Comparison of ENCODE assay signal across 20 cellular contexts in the genomic region with DNA sequence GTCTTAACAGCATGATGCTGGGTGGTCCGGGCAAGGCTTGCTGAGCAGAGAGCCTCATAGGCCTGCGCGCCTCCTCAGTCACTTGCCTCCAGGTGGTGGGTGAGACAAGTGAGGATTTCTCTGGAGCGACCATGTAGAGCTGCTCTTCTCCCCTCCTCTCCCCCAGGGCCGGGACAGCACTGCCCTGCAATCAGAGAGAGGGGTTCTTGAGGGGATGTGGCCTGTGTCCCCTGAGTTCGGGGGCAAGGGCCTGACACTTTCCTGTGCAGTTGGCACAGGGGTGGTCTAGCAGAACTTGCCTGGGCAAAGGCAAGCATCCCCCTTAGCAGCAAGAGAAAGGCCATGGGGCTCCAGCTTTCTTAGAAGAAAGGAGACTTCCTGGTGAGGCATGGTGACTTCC.
DNase-seq lines count a peak whose midpoint lies in the region; ATAC-seq, FAIRE-seq and TF ChIP-seq lines count a peak whose summit lies in the region.
"Had no signal": no experiment of that assay in that cellular context is flagged by ENCODE, and none has a peak within 500 bp of the region (broad histone marks: within the 10 kb centered on the region; RNA-seq: fewer than 3 reads in every experiment).

No MANE protein-coding gene starts in this region.

- peaks cover 14% of the 10 kb centered on the region for H3K27me3 Mint-ChIP-seq in stimulated activated naive CD8-positive, alpha-beta T cell treated with anti-CD3 and anti-CD28 coated beads, Interleukin-15, amount 100 ng/mL, for 72 hours

- TF ChIP-seq CTCF in H1 (IDR thresholded peaks at IDR 0.05; ENCODE audit: control extremely low read depth in 1 of 3, insufficient read depth in 1 of 3, low read depth in 1 of 3, low read length in 3 of 3) (no peak), testis (IDR thresholded peaks at IDR 0.05) (no peak), hepatocyte (IDR thresholded peaks at IDR 0.05; ENCODE audit: poor library complexity) (no peak)

- peak overlapping the region; percentile 26 to 30 for H3K27ac Mint-ChIP-seq in stimulated activated naive CD8-positive, alpha-beta T cell treated with anti-CD3 and anti-CD28 coated beads, Interleukin-15, amount 100 ng/mL, for 72 hours
- H3K27ac Mint-ChIP-seq: CD4-positive, alpha-beta memory T cell had no signal

- H3K4me2 ChIP-seq in H1 (ENCODE audit: insufficient read depth in 1 of 2, low read depth in 2 of 2, low read length in 2 of 2): no peak overlapping the region
- no peak overlapping the region for H3K4me2 ChIP-seq in hepatocyte

- no peak overlapping the region for H3K56ac ChIP-seq in H1 (replicated peaks; ENCODE audit: insufficient read length, low read depth, low read length)

- intact Hi-C loops in posterior vena cava (cut with DNase I) (no loop called here), testis (cut with DNase I; ENCODE audit: low total_unique reads) (no loop called here)

- H4K5ac ChIP-seq in H1 (ENCODE audit: insufficient read length, low read depth, low read length): no peak overlapping the region

- no peaks in the 10 kb centered on the region for H3K9me3 ChIP-seq in H1 (ENCODE audit: insufficient read depth in 2 of 2, low read depth in 1 of 2, low read length in 1 of 2)
- H3K9me3 ChIP-seq in testis: no peaks in the 10 kb centered on the region
- H3K9me3 ChIP-seq in hepatocyte (ENCODE audit: low read depth): no peaks in the 10 kb centered on the region

- H3K14ac ChIP-seq in H1 (ENCODE audit: insufficient read length): no peak overlapping the region

- POLR2A ChIA-PET in H1 (lab: Charles Lee; ENCODE audit: partially characterized antibody): no interaction called here

- H2AFZ ChIP-seq in H1 (ENCODE audit: low read length): no peak overlapping the region
- no peak overlapping the region for H2AFZ ChIP-seq in hepatocyte

- no peak overlapping the region for H3K23ac ChIP-seq in H1 (ENCODE audit: insufficient read length)

- no peak overlapping the region for H3K27ac ChIP-seq in H1 (ENCODE audit: low read depth, low read length)
- H3K27ac ChIP-seq in testis: no peak overlapping the region
- H3K27ac ChIP-seq in hepatocyte: no peak overlapping the region

- no peak for TF ChIP-seq RAD21 in H1 (IDR thresholded peaks at IDR 0.05 in 1 of 2, conservative IDR thresholded peaks at IDR 0.05 in 1 of 2; ENCODE audit: low read depth in 2 of 2, low read length in 2 of 2)

- 85% methylated on average over 6 of the region's 6 CpGs; no CpG with 5 or more reads in 1 of the 2 experiments for WGBS in H1 (ENCODE audit: extremely low coverage in 1 of 2, insufficient coverage in 1 of 2, insufficient read length in 1 of 2, insufficient replicate concordance in 2 of 2, low coverage in 1 of 2, low lambda C conversion rate in 2 of 2, missing lambda C conversion rate in 1 of 2), 2 experiments
- WGBS in testis, 2 donors: 96 to 99% methylated on average over 6 of the region's 6 CpGs
- WGBS in hepatocyte (ENCODE audit: low lambda C conversion rate, missing lambda C conversion rate): 91% methylated on average over 6 of the region's 6 CpGs

- no peaks in the 10 kb centered on the region for H3K27me3 ChIP-seq in H1 (replicated peaks in 1 of 4; ENCODE audit: control insufficient read depth in 3 of 4, extremely low read depth in 1 of 4, insufficient read depth in 3 of 4, low read length in 3 of 4)
- no peaks in the 10 kb centered on the region for H3K27me3 ChIP-seq in testis
- no peaks in the 10 kb centered on the region for H3K27me3 ChIP-seq in hepatocyte

- no peak overlapping the region for H3K18ac ChIP-seq in H1 (ENCODE audit: extremely low read depth, low read length)

- no peaks in the 10 kb centered on the region for H3K79me2 ChIP-seq in H1 (ENCODE audit: control insufficient read depth in 1 of 2, insufficient read depth in 2 of 2, low read length in 2 of 2)
- H3K79me2 ChIP-seq in hepatocyte: no peaks in the 10 kb centered on the region

- no peak overlapping the region for H2BK20ac ChIP-seq in H1 (ENCODE audit: low read length)

- no peak overlapping the region for H4K91ac ChIP-seq in H1 (replicated peaks; ENCODE audit: insufficient read length, low read length)

- no peaks in the 10 kb centered on the region for H3K23me2 ChIP-seq in H1 (ENCODE audit: low read depth, low read length)

- H3K9me3 Mint-ChIP-seq in stimulated activated naive CD8-positive, alpha-beta T cell treated with anti-CD3 and anti-CD28 coated beads, Interleukin-15, amount 100 ng/mL, for 72 hours: no peaks in the 10 kb centered on the region
- H3K9me3 Mint-ChIP-seq: CD4-positive, alpha-beta memory T cell had no signal

- H2AK5ac ChIP-seq in H1 (ENCODE audit: low read depth, low read length): no peak overlapping the region

- H4K20me1 ChIP-seq in H1 (replicated peaks in 1 of 2; ENCODE audit: control insufficient read depth in 1 of 2, insufficient read depth in 2 of 2, low read length in 2 of 2) (no peaks in the 10 kb centered on the region), hepatocyte (ENCODE audit: insufficient read depth, poor library complexity, severe bottlenecking) (no peaks in the 10 kb centered on the region)

- no peak overlapping the region for H3K4me3 Mint-ChIP-seq in stimulated activated naive CD8-positive, alpha-beta T cell treated with anti-CD3 and anti-CD28 coated beads, Interleukin-15, amount 100 ng/mL, for 72 hours
- H3K4me3 Mint-ChIP-seq: CD4-positive, alpha-beta memory T cell had no signal

- peaks cover 5% of the 10 kb centered on the region for H3K4me1 Mint-ChIP-seq in stimulated activated naive CD8-positive, alpha-beta T cell treated with anti-CD3 and anti-CD28 coated beads, Interleukin-15, amount 100 ng/mL, for 72 hours

- H2BK15ac ChIP-seq in H1 (ENCODE audit: low read length): no peak overlapping the region

- H3K4me3 ChIP-seq in H1 (ENCODE audit: extremely low read depth in 1 of 4, insufficient read depth in 2 of 4, low read depth in 3 of 4, low read length in 4 of 4): no peak overlapping the region
- no peak overlapping the region for H3K4me3 ChIP-seq in testis
- no peak overlapping the region for H3K4me3 ChIP-seq in hepatocyte

- TF ChIP-seq POLR2A in H1 (IDR thresholded peaks at IDR 0.05; ENCODE audit: control extremely low read depth in 1 of 2, low read depth in 2 of 2, low read length in 2 of 2) (no peak), testis (IDR thresholded peaks at IDR 0.05) (no peak)

- H3K36me3 ChIP-seq in H1 (ENCODE audit: control insufficient read depth in 2 of 4, insufficient read depth in 4 of 4, low read length in 3 of 4) (no peaks in the 10 kb centered on the region), testis (ENCODE audit: low read depth, missing control alignments) (no peaks in the 10 kb centered on the region), hepatocyte (replicated peaks; ENCODE audit: insufficient read depth, low read depth) (no peaks in the 10 kb centered on the region)

- TF ChIP-seq EP300 in H1 (IDR thresholded peaks at IDR 0.05; ENCODE audit: borderline replicate concordance in 1 of 2, low read depth in 2 of 2, low read length in 2 of 2): no peak

- no peak overlapping the region for H3K9ac ChIP-seq in H1 (replicated peaks in 1 of 4; ENCODE audit: extremely low read depth in 1 of 4, low read depth in 3 of 4, low read length in 3 of 4)

- no peak overlapping the region for H3K4ac ChIP-seq in H1 (replicated peaks; ENCODE audit: insufficient read length, low read depth, low read length)

- no peak overlapping the region for H2BK120ac ChIP-seq in H1 (replicated peaks; ENCODE audit: low read depth, low read length)

- H2BK5ac ChIP-seq in H1 (ENCODE audit: low read depth, low read length): 0 out of 2 replicates have a peak overlapping the region, but pooled peaks have one; percentile 24

- no peak overlapping the region for H4K8ac ChIP-seq in H1 (ENCODE audit: extremely low read depth, insufficient read depth, low read length)

- H3K9me2 ChIP-seq in hepatocyte (replicated peaks; ENCODE audit: insufficient read depth): no peaks in the 10 kb centered on the region

- no peak for FAIRE-seq in H1 (lab: Jason Lieb, UNC)
- FAIRE-seq: GM12891, GM18507 had no signal

- no peak for DNase-seq in stimulated activated naive CD8-positive, alpha-beta T cell treated with anti-CD3 and anti-CD28 coated beads, Interleukin-15, amount 100 ng/mL, for 72 hours
- no peak for DNase-seq in stimulated activated naive CD8-positive, alpha-beta T cell treated with anti-CD3 and anti-CD28 coated beads, Interleukin-15, Interleukin-2, amounts not matched to agents 100 U/mL and 50 U/mL, for 24 hours
- DNase-seq in H1 (ENCODE audit: low read depth in 1 of 2, low spot score in 2 of 2) (no peak), posterior vena cava (ENCODE audit: low spot score) (peak; percentile 49), testis (no peak), HT-29 (ENCODE audit: low spot score) (no peak), hepatocyte (ENCODE audit: low spot score) (no peak)
- DNase-seq: 8988T; C1 segment of cervical spinal cord; Calu3; CD4-positive, alpha-beta memory T cell; COR-L47; DMS53; DMS79 treated with DMSO at 0.1 percent for 48 hours; GF-D8; GOT3; H7; HCEC 1CT had no signal

- H3K4me1 ChIP-seq in H1 (replicated peaks in 1 of 4; ENCODE audit: control insufficient read depth in 3 of 4, insufficient read depth in 4 of 4, low read length in 3 of 4): no peaks in the 10 kb centered on the region; a peak in 2 of 7 replicates
- peaks cover 5% of the 10 kb centered on the region for H3K4me1 ChIP-seq in testis
- no peaks in the 10 kb centered on the region for H3K4me1 ChIP-seq in hepatocyte (ENCODE audit: insufficient read depth)

- peak; percentile 12 for ATAC-seq in stimulated activated naive CD8-positive, alpha-beta T cell treated with anti-CD3 and anti-CD28 coated beads, Interleukin-15, amount 100 ng/mL, for 72 hours
- ATAC-seq in stimulated activated naive CD8-positive, alpha-beta T cell treated with anti-CD3 and anti-CD28 coated beads, Interleukin-15, Interleukin-2, amounts not matched to agents 100 U/mL and 50 U/mL, for 24 hours: no peak

- no peaks in the 10 kb centered on the region; the same call in 1 of the 2 replicates for H3K79me1 ChIP-seq in H1 (ENCODE audit: low read depth, low read length)

- no peak overlapping the region for H2BK12ac ChIP-seq in H1 (ENCODE audit: low read depth, low read length)

- CTCF ChIA-PET in H1 (lab: Charles Lee; ENCODE audit: partially characterized antibody): interaction anchor here (1.0 to 1.9 kb wide), 5 partner anchors 9 to 167 kb away, joined by 3 to 10 read pairs (median 3); no protein-coding TSS in a partner anchor

TF ChIP-seq in H1, 55 proteins besides CTCF, POLR2A, EP300 and RAD21 (continues in another document):
- TF ChIP-seq, protein P1, sequence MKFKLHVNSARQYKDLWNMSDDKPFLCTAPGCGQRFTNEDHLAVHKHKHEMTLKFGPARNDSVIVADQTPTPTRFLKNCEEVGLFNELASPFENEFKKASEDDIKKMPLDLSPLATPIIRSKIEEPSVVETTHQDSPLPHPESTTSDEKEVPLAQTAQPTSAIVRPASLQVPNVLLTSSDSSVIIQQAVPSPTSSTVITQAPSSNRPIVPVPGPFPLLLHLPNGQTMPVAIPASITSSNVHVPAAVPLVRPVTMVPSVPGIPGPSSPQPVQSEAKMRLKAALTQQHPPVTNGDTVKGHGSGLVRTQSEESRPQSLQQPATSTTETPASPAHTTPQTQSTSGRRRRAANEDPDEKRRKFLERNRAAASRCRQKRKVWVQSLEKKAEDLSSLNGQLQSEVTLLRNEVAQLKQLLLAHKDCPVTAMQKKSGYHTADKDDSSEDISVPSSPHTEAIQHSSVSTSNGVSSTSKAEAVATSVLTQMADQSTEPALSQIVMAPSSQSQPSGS (IDR thresholded peaks at IDR 0.05; ENCODE audit: low read length): no peak
- TF ChIP-seq TAF7 (optimal IDR thresholded peaks at IDR 0.05; ENCODE audit: borderline replicate concordance, low read depth, low read length): no peak
